Comparison of ENCODE assay signal across 23 cellular contexts in the genomic region with DNA sequence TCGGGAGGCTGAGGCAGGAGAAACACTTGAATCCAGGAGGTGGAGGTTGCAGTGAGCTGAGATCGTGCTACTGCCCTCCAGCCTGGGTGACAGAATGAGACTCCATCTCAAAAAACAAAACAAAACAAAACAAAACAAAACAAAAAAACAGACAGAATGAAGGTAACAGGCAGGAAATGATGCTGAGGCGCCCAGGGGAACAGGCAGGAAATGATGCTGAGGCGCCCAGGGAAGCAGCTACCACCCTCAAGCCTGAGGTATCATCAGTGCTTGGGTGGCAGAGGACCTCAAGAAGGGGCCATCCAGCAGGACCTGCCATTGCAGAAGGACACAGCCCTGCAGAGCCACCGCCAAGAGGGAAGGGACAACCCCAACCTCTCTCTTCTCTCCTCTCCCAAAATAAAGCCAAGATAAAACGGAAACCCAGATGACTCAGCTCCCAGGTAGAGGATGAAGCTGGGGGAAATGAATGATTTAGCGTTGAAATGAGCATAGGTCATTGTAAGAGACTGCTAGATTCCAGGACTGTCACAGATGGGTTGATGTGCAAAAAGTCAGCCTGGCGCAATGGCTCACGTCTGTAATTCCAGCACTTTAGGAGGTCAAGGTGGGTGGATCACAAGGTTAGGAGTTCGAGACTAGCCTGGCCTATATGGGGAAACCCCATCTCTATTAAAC. TPM values are rescaled to one million over a fixed set of nuclear protein-coding genes. Genes with fewer than 3 reads are reported as not detected.
"Had no signal": no experiment of that assay in that cellular context is flagged by ENCODE, and none has a peak within 500 bp of the region (broad histone marks: within the 10 kb centered on the region; RNA-seq: fewer than 3 reads in every experiment).

No MANE protein-coding gene starts in this region.

- H3K36me3 Mint-ChIP-seq: activated CD8-positive, alpha-beta memory T cell treated with anti-CD3 and anti-CD28 coated beads, Interleukin-2, amount 10 ng/mL, durations not matched to agents 7 days and 5 days; activated naive CD8-positive, alpha-beta T cell; mesothelial cell of epicardium had no signal

- ATAC-seq: activated CD4-positive, CD25-positive, alpha-beta regulatory T cell treated with anti-CD3 and anti-CD28 coated beads, Interleukin-2, amount 50 U/mL, for 24 hours; activated CD8-positive, alpha-beta memory T cell treated with anti-CD3 and anti-CD28 coated beads, Interleukin-2, amount 10 ng/mL, durations not matched to agents 7 days and 5 days; activated CD8-positive, alpha-beta T cell treated with anti-CD3 and anti-CD28 coated beads for 36 hours; gastroesophageal sphincter; naive thymus-derived CD8-positive, alpha-beta T cell had no signal

- H3K27ac Mint-ChIP-seq: activated CD8-positive, alpha-beta memory T cell treated with anti-CD3 and anti-CD28 coated beads, Interleukin-2, amount 10 ng/mL, durations not matched to agents 7 days and 5 days; activated CD8-positive, alpha-beta T cell treated with anti-CD3 and anti-CD28 coated beads for 36 hours; activated naive CD8-positive, alpha-beta T cell; mesothelial cell of epicardium; naive thymus-derived CD8-positive, alpha-beta T cell had no signal

- H3K27ac ChIP-seq: adrenal gland, epithelial cell of prostate, gastroesophageal sphincter, left ventricle myocardium inferior, testis, upper lobe of left lung, VCaP had no signal

- H3K4me1 Mint-ChIP-seq: central memory CD8-positive, alpha-beta T cell had no signal

- H3K4me3 Mint-ChIP-seq: activated CD8-positive, alpha-beta memory T cell treated with anti-CD3 and anti-CD28 coated beads, Interleukin-2, amount 10 ng/mL, durations not matched to agents 7 days and 5 days; activated CD8-positive, alpha-beta T cell treated with anti-CD3 and anti-CD28 coated beads for 36 hours; activated naive CD8-positive, alpha-beta T cell; central memory CD8-positive, alpha-beta T cell; mesothelial cell of epicardium; naive thymus-derived CD8-positive, alpha-beta T cell had no signal

- H3K36me3 ChIP-seq: adrenal gland, gastroesophageal sphincter, left ventricle myocardium inferior, upper lobe of left lung had no signal

- FAIRE-seq: astrocyte, colon had no signal

- H3K4me1 ChIP-seq: gastroesophageal sphincter, left ventricle myocardium inferior, testis had no signal

- DNase-seq: activated CD8-positive, alpha-beta memory T cell treated with anti-CD3 and anti-CD28 coated beads, Interleukin-2, amount 10 ng/mL, durations not matched to agents 7 days and 5 days; activated CD8-positive, alpha-beta T cell treated with anti-CD3 and anti-CD28 coated beads for 36 hours; activated T-cell treated with anti-CD3 and anti-CD28 coated beads for 4 hours; head of caudate nucleus; hypothalamus; left ventricle myocardium inferior; naive thymus-derived CD8-positive, alpha-beta T cell; retina; stimulated activated CD4-positive, alpha-beta T cell treated with anti-CD3 and anti-CD28 coated beads, Interleukin-4, amount 100 ng/mL, for 1 hour; stimulated activated naive CD4-positive, alpha-beta T cell; SW 1271; testis; upper lobe of left lung had no signal

- H3K9me3 ChIP-seq: adrenal gland, gastroesophageal sphincter, left ventricle myocardium inferior, testis, upper lobe of left lung had no signal

- H3K27me3 ChIP-seq: adrenal gland, gastroesophageal sphincter, testis, upper lobe of left lung had no signal

- H3K9me3 Mint-ChIP-seq: activated CD8-positive, alpha-beta T cell treated with anti-CD3 and anti-CD28 coated beads for 36 hours; central memory CD8-positive, alpha-beta T cell; mesothelial cell of epicardium; naive thymus-derived CD8-positive, alpha-beta T cell had no signal

- H3K4me3 ChIP-seq: adrenal gland, gastroesophageal sphincter, left ventricle myocardium inferior, testis, upper lobe of left lung had no signal

RNA-seq across cellular contexts. Expression of gene SEPTIN10, which starts 19.7 kb away (rescaled TPM):
- total RNA-seq: naive thymus-derived CD8-positive, alpha-beta T cell had no signal
